Comparison of ENCODE assay signal across 1 cellular context in genomic region chr3:149611149-149611548, GRCh38.
TF ChIP-seq lines count a peak whose summit lies in the region.

No MANE protein-coding gene starts in this region.

TF ChIP-seq in K562, 482 proteins besides CTCF, POLR2A, EP300 and RAD21 (continued from another document):
- TF ChIP-seq ZBTB40 (IDR thresholded peaks at IDR 0.05) = peak; percentile 56; the same call in 1 of the 2 replicates
- TF ChIP-seq ZBTB40 (CRISPR knock-in tag; IDR thresholded peaks at IDR 0.05) = no peak
